Comparison of ENCODE assay signal across 1 cellular context in genomic region chr2:231701456-231702373, GRCh38.
A peak's percentile ranks its signal among the peaks of the same experiment; 100 is the strongest.
TF ChIP-seq lines count a peak whose summit lies in the region.

No MANE protein-coding gene starts in this region.

TF ChIP-seq in HepG2, 621 proteins besides CTCF, POLR2A, EP300 and RAD21 (continued from another document and continues in another):
- peak; percentile 63; the same call in 1 of the 2 replicates for TF ChIP-seq ZNF142 (CRISPR knock-in tag; IDR thresholded peaks at IDR 0.05)
- peak; percentile 30; the same call in 1 of the 2 replicates for TF ChIP-seq ZNF556 (CRISPR knock-in tag; IDR thresholded peaks at IDR 0.05; ENCODE audit: borderline replicate concordance)
- TF ChIP-seq NRL (CRISPR knock-in tag; IDR thresholded peaks at IDR 0.05; ENCODE audit: borderline replicate concordance) = peak; percentile 89; the same call in 1 of the 2 replicates
- TF ChIP-seq, protein P1, sequence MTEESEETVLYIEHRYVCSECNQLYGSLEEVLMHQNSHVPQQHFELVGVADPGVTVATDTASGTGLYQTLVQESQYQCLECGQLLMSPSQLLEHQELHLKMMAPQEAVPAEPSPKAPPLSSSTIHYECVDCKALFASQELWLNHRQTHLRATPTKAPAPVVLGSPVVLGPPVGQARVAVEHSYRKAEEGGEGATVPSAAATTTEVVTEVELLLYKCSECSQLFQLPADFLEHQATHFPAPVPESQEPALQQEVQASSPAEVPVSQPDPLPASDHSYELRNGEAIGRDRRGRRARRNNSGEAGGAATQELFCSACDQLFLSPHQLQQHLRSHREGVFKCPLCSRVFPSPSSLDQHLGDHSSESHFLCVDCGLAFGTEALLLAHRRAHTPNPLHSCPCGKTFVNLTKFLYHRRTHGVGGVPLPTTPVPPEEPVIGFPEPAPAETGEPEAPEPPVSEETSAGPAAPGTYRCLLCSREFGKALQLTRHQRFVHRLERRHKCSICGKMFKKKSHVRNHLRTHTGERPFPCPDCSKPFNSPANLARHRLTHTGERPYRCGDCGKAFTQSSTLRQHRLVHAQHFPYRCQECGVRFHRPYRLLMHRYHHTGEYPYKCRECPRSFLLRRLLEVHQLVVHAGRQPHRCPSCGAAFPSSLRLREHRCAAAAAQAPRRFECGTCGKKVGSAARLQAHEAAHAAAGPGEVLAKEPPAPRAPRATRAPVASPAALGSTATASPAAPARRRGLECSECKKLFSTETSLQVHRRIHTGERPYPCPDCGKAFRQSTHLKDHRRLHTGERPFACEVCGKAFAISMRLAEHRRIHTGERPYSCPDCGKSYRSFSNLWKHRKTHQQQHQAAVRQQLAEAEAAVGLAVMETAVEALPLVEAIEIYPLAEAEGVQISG (CRISPR knock-in tag; IDR thresholded peaks at IDR 0.05) = peak; percentile 44; the same call in 1 of the 2 replicates
- TF ChIP-seq, protein P2, sequence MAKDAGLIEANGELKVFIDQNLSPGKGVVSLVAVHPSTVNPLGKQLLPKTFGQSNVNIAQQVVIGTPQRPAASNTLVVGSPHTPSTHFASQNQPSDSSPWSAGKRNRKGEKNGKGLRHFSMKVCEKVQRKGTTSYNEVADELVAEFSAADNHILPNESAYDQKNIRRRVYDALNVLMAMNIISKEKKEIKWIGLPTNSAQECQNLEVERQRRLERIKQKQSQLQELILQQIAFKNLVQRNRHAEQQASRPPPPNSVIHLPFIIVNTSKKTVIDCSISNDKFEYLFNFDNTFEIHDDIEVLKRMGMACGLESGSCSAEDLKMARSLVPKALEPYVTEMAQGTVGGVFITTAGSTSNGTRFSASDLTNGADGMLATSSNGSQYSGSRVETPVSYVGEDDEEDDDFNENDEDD (CRISPR knock-in tag; IDR thresholded peaks at IDR 0.05; ENCODE audit: borderline replicate concordance) = peak; percentile 90
- TF ChIP-seq HOXA5 (CRISPR knock-in tag; IDR thresholded peaks at IDR 0.05) = no peak
- TF ChIP-seq NR1H2 (CRISPR knock-in tag; IDR thresholded peaks at IDR 0.05; ENCODE audit: borderline replicate concordance, low read depth) = no peak
- TF ChIP-seq ELF1 (CRISPR knock-in tag; IDR thresholded peaks at IDR 0.05) = peak; percentile 71
- TF ChIP-seq SOX13 (IDR thresholded peaks at IDR 0.05) = no peak
- no peak for TF ChIP-seq SOX13 (CRISPR knock-in tag; conservative IDR thresholded peaks at IDR 0.05 in 1 of 2, IDR thresholded peaks at IDR 0.05 in 1 of 2)
- TF ChIP-seq PAF1 (CRISPR knock-in tag; IDR thresholded peaks at IDR 0.05) = no peak
- TF ChIP-seq ZBTB21 (CRISPR knock-in tag; IDR thresholded peaks at IDR 0.05) = no peak
- TF ChIP-seq, protein P3, sequence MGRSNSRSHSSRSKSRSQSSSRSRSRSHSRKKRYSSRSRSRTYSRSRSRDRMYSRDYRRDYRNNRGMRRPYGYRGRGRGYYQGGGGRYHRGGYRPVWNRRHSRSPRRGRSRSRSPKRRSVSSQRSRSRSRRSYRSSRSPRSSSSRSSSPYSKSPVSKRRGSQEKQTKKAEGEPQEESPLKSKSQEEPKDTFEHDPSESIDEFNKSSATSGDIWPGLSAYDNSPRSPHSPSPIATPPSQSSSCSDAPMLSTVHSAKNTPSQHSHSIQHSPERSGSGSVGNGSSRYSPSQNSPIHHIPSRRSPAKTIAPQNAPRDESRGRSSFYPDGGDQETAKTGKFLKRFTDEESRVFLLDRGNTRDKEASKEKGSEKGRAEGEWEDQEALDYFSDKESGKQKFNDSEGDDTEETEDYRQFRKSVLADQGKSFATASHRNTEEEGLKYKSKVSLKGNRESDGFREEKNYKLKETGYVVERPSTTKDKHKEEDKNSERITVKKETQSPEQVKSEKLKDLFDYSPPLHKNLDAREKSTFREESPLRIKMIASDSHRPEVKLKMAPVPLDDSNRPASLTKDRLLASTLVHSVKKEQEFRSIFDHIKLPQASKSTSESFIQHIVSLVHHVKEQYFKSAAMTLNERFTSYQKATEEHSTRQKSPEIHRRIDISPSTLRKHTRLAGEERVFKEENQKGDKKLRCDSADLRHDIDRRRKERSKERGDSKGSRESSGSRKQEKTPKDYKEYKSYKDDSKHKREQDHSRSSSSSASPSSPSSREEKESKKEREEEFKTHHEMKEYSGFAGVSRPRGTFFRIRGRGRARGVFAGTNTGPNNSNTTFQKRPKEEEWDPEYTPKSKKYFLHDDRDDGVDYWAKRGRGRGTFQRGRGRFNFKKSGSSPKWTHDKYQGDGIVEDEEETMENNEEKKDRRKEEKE (IDR thresholded peaks at IDR 0.05) = no peak
- TF ChIP-seq MTA1 (CRISPR knock-in tag; IDR thresholded peaks at IDR 0.05; ENCODE audit: borderline replicate concordance) = peak; percentile 45; the same call in 1 of the 2 replicates
- no peak for TF ChIP-seq NFE2L1 (CRISPR knock-in tag; IDR thresholded peaks at IDR 0.05; ENCODE audit: borderline replicate concordance)
- TF ChIP-seq MIXL1 (CRISPR knock-in tag; IDR thresholded peaks at IDR 0.05) = no peak
- TF ChIP-seq, protein P4, sequence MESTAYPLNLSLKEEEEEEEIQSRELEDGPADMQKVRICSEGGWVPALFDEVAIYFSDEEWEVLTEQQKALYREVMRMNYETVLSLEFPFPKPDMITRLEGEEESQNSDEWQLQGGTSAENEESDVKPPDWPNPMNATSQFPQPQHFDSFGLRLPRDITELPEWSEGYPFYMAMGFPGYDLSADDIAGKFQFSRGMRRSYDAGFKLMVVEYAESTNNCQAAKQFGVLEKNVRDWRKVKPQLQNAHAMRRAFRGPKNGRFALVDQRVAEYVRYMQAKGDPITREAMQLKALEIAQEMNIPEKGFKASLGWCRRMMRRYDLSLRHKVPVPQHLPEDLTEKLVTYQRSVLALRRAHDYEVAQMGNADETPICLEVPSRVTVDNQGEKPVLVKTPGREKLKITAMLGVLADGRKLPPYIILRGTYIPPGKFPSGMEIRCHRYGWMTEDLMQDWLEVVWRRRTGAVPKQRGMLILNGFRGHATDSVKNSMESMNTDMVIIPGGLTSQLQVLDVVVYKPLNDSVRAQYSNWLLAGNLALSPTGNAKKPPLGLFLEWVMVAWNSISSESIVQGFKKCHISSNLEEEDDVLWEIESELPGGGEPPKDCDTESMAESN (CRISPR knock-in tag; conservative IDR thresholded peaks at IDR 0.05) = 0 out of 2 replicates have a peak, but pooled peaks have one; percentile 35
- TF ChIP-seq FOXA1 (IDR thresholded peaks at IDR 0.05) = no peak
- TF ChIP-seq FOXA1 (CRISPR knock-in tag; IDR thresholded peaks at IDR 0.05) = peak; percentile 62
- 0 out of 2 replicates have a peak, but pooled peaks have one; percentile 78 for TF ChIP-seq ZNF737 (CRISPR knock-in tag; IDR thresholded peaks at IDR 0.05; ENCODE audit: borderline replicate concordance)
- TF ChIP-seq SETDB1 (CRISPR knock-in tag; IDR thresholded peaks at IDR 0.05; ENCODE audit: borderline replicate concordance) = no peak
- 0 out of 2 replicates have a peak, but pooled peaks have one; percentile 6 for TF ChIP-seq ZNF563 (CRISPR knock-in tag; IDR thresholded peaks at IDR 0.05)
- TF ChIP-seq JUN (CRISPR knock-in tag; IDR thresholded peaks at IDR 0.05) = no peak
- TF ChIP-seq ATF4 (CRISPR knock-in tag; IDR thresholded peaks at IDR 0.05) = no peak
- no peak for TF ChIP-seq EEA1 (CRISPR knock-in tag; IDR thresholded peaks at IDR 0.05; ENCODE audit: borderline replicate concordance)
- no peak for TF ChIP-seq ZNF329 (CRISPR knock-in tag; IDR thresholded peaks at IDR 0.05; ENCODE audit: low read depth)
- peak; percentile 75; the same call in 1 of the 2 replicates for TF ChIP-seq SP4 (CRISPR knock-in tag; IDR thresholded peaks at IDR 0.05)
- TF ChIP-seq ZNF382 (CRISPR knock-in tag; IDR thresholded peaks at IDR 0.05; ENCODE audit: borderline replicate concordance) = no peak
- TF ChIP-seq ZNF800 (CRISPR knock-in tag; IDR thresholded peaks at IDR 0.05) = no peak; the same call in 1 of the 2 replicates
- TF ChIP-seq ZNF543 (CRISPR knock-in tag; IDR thresholded peaks at IDR 0.05) = no peak
- TF ChIP-seq EED (CRISPR knock-in tag; IDR thresholded peaks at IDR 0.05) = peak; percentile 62; the same call in 1 of the 2 replicates
- peak; percentile 66; the same call in 1 of the 2 replicates for TF ChIP-seq YEATS4 (CRISPR knock-in tag; IDR thresholded peaks at IDR 0.05; ENCODE audit: borderline replicate concordance)
- TF ChIP-seq TGIF2 (CRISPR knock-in tag; IDR thresholded peaks at IDR 0.05) = no peak
- peak; percentile 79 for TF ChIP-seq TEAD3 (CRISPR knock-in tag; optimal IDR thresholded peaks at IDR 0.05; ENCODE audit: borderline replicate concordance)
- no peak for TF ChIP-seq MXI1 (IDR thresholded peaks at IDR 0.05; ENCODE audit: borderline replicate concordance, low read depth, low read length)
- TF ChIP-seq GFI1 (CRISPR knock-in tag; IDR thresholded peaks at IDR 0.05; ENCODE audit: borderline replicate concordance) = peak; percentile 18; the same call in 1 of the 2 replicates
- no peak for TF ChIP-seq ZNF17 (CRISPR knock-in tag; IDR thresholded peaks at IDR 0.05)
- no peak for TF ChIP-seq SIX1 (CRISPR knock-in tag; IDR thresholded peaks at IDR 0.05; ENCODE audit: borderline replicate concordance)
- TF ChIP-seq, protein P5, sequence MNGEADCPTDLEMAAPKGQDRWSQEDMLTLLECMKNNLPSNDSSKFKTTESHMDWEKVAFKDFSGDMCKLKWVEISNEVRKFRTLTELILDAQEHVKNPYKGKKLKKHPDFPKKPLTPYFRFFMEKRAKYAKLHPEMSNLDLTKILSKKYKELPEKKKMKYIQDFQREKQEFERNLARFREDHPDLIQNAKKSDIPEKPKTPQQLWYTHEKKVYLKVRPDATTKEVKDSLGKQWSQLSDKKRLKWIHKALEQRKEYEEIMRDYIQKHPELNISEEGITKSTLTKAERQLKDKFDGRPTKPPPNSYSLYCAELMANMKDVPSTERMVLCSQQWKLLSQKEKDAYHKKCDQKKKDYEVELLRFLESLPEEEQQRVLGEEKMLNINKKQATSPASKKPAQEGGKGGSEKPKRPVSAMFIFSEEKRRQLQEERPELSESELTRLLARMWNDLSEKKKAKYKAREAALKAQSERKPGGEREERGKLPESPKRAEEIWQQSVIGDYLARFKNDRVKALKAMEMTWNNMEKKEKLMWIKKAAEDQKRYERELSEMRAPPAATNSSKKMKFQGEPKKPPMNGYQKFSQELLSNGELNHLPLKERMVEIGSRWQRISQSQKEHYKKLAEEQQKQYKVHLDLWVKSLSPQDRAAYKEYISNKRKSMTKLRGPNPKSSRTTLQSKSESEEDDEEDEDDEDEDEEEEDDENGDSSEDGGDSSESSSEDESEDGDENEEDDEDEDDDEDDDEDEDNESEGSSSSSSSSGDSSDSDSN (CRISPR knock-in tag; IDR thresholded peaks at IDR 0.05) = peak; percentile 58; the same call in 1 of the 2 replicates
- no peak for TF ChIP-seq MLLT10 (CRISPR knock-in tag; IDR thresholded peaks at IDR 0.05)
